ENCODE assay signal across 18 cellular contexts in genomic region chr9:108014353-108014752, GRCh38.
A peak's percentile ranks its signal among the peaks of the same experiment; 100 is the strongest.
DNase-seq lines count a peak whose midpoint lies in the region; ATAC-seq, FAIRE-seq and TF ChIP-seq lines count a peak whose summit lies in the region.
"Had no signal": no experiment of that assay in that cellular context is flagged by ENCODE, and none has a peak within 500 bp of the region (broad histone marks: within the 10 kb centered on the region; RNA-seq: fewer than 3 reads in every experiment).

No MANE protein-coding gene starts in this region.

- H3K27me3 Mint-ChIP-seq in naive B cell: no peaks in the 10 kb centered on the region
- H3K27me3 Mint-ChIP-seq in stimulated activated naive B cell treated with anti-CD40 and anti-IgM and Interleukin-4, amounts not matched to agents 10 μg/mL and 1 μg/mL and 100 μg/mL, for 72 hours: no peaks in the 10 kb centered on the region
- no peaks in the 10 kb centered on the region for H3K27me3 Mint-ChIP-seq in activated T-helper 17 cell treated with anti-CD3 and anti-CD28 coated beads, Interleukin-2, amount 50 U/mL, for 72 hours
- H3K27me3 Mint-ChIP-seq: CD4-positive, CD25-positive, alpha-beta regulatory T cell had no signal

- H3K4me1 ChIP-seq in GM12878 (ENCODE audit: control insufficient read depth, insufficient read depth, low read length): no peaks in the 10 kb centered on the region
- H3K4me1 ChIP-seq: Caco-2, HAP-1 had no signal

- peaks cover 41 to 56% (median 47%) of the 10 kb centered on the region in 3 donors for H3K4me1 Mint-ChIP-seq in naive B cell
- peaks cover 27 to 72% of the 10 kb centered on the region in 2 donors for H3K4me1 Mint-ChIP-seq in stimulated activated naive B cell treated with anti-CD40 and anti-IgM and Interleukin-4, amounts not matched to agents 10 μg/mL and 1 μg/mL and 100 μg/mL, for 72 hours
- H3K4me1 Mint-ChIP-seq in activated T-helper 17 cell treated with anti-CD3 and anti-CD28 coated beads, Interleukin-2, amount 50 U/mL, for 72 hours: no peaks in the 10 kb centered on the region
- H3K4me1 Mint-ChIP-seq: CD4-positive, CD25-positive, alpha-beta regulatory T cell had no signal

- no peak overlapping the region for H3K4me3 ChIP-seq in GM12878
- H3K4me3 ChIP-seq: BLaER1, HAP-1 had no signal

- no peaks in the 10 kb centered on the region for H3K27me3 ChIP-seq in GM12878 (replicated peaks in 1 of 2; ENCODE audit: control insufficient read depth in 2 of 2, insufficient read depth in 2 of 2, low read length in 1 of 2)
- H3K27me3 ChIP-seq: BLaER1 had no signal

- WGBS in GM12878 (ENCODE audit: insufficient coverage, insufficient replicate concordance, low lambda C conversion rate, missing lambda C conversion rate): 26% methylated on average over 2 of the region's 2 CpGs

- CTCF ChIA-PET in GM12878 (lab: Yijun Ruan, JAX): interaction anchor here (0.7 kb wide), 1 partner anchor 353 kb away, joined by 4 read pairs; no protein-coding TSS in a partner anchor

- TF ChIP-seq EP300 in GM12878 (IDR thresholded peaks at IDR 0.05; ENCODE audit: borderline replicate concordance in 1 of 2, control insufficient read depth in 1 of 2, low read depth in 2 of 2, low read length in 2 of 2): no peak

- no peak for TF ChIP-seq RAD21 in GM12878 (IDR thresholded peaks at IDR 0.05; ENCODE audit: insufficient read depth, low read depth, low read length)

- no peak for TF ChIP-seq CTCF in GM12878 (IDR thresholded peaks at IDR 0.05 in 2 of 3, conservative IDR thresholded peaks at IDR 0.05 in 1 of 3; ENCODE audit: control insufficient read depth in 2 of 3, extremely low read depth in 1 of 3, insufficient read depth in 1 of 3, low read depth in 3 of 3, low read length in 3 of 3)

- H3K36me3 ChIP-seq in GM12878 (ENCODE audit: control insufficient read depth in 2 of 2, insufficient read depth in 2 of 2, low read length in 1 of 2): no peaks in the 10 kb centered on the region
- H3K36me3 ChIP-seq: BLaER1, HAP-1 had no signal

- intact Hi-C loops in GM12878 (cut with micrococcal nuclease; ENCODE audit: unreplicated experiment): no loop called here

- DNase-seq in GM12878 (ENCODE audit: low read depth, low spot score) (no peak), naive B cell (peak; percentile 14), SKM-1 treated with dmso at 0.1 percent for 144 hours (lab: John Stamatoyannopoulos, UW; ENCODE audit: unreplicated experiment) (no peak)
- no peak for DNase-seq in stimulated activated naive B cell treated with anti-CD40 and anti-IgM and Interleukin-4, amounts not matched to agents 10 μg/mL and 1 μg/mL and 100 μg/mL, for 72 hours
- DNase-seq in stimulated activated CD4-positive, alpha-beta T cell treated with anti-CD3 and anti-CD28 coated beads, Interleukin-2, amount 100 ng/mL, for 24 hours: no peak
- DNase-seq: Caco-2; CD4-positive, CD25-positive, alpha-beta regulatory T cell; CD8-positive, alpha-beta T cell; DMS153; DND-41; GOT3; HFFc6 had no signal

- peak overlapping the region in 4 of 6 donors; percentile 11 to 88 (median 81) for H3K27ac Mint-ChIP-seq in naive B cell
- no peak overlapping the region for H3K27ac Mint-ChIP-seq in stimulated activated naive B cell treated with anti-CD40 and anti-IgM and Interleukin-4, amounts not matched to agents 10 μg/mL and 1 μg/mL and 100 μg/mL, for 72 hours
- no peak overlapping the region for H3K27ac Mint-ChIP-seq in activated T-helper 17 cell treated with anti-CD3 and anti-CD28 coated beads, Interleukin-2, amount 50 U/mL, for 72 hours
- H3K27ac Mint-ChIP-seq: CD4-positive, CD25-positive, alpha-beta regulatory T cell; CD8-positive, alpha-beta T cell; HFFc6 had no signal

- H2AFZ ChIP-seq in GM12878 (ENCODE audit: control insufficient read depth, low read depth, low read length): no peak overlapping the region

- no peak for TF ChIP-seq POLR2A in GM12878 (IDR thresholded peaks at IDR 0.05; ENCODE audit: low read depth, low read length)

- FAIRE-seq in GM12878 (lab: Jason Lieb, UNC): no peak
- FAIRE-seq: G401.6, GM18507 had no signal

- peak overlapping the region in 5 of 8 donors; percentile 1 to 71 (median 24) for H3K4me3 Mint-ChIP-seq in naive B cell
- peak overlapping the region in 1 of 2 donors; percentile 38 for H3K4me3 Mint-ChIP-seq in stimulated activated naive B cell treated with anti-CD40 and anti-IgM and Interleukin-4, amounts not matched to agents 10 μg/mL and 1 μg/mL and 100 μg/mL, for 72 hours
- no peak overlapping the region for H3K4me3 Mint-ChIP-seq in activated T-helper 17 cell treated with anti-CD3 and anti-CD28 coated beads, Interleukin-2, amount 50 U/mL, for 72 hours
- H3K4me3 Mint-ChIP-seq: CD4-positive, CD25-positive, alpha-beta regulatory T cell; CD8-positive, alpha-beta T cell; HFFc6 had no signal

- H3K36me3 Mint-ChIP-seq in naive B cell: no peaks in the 10 kb centered on the region
- peaks cover 4 to 10% of the 10 kb centered on the region in 2 donors for H3K36me3 Mint-ChIP-seq in stimulated activated naive B cell treated with anti-CD40 and anti-IgM and Interleukin-4, amounts not matched to agents 10 μg/mL and 1 μg/mL and 100 μg/mL, for 72 hours
- H3K36me3 Mint-ChIP-seq in activated T-helper 17 cell treated with anti-CD3 and anti-CD28 coated beads, Interleukin-2, amount 50 U/mL, for 72 hours (ENCODE audit: low read depth): no peaks in the 10 kb centered on the region
- H3K36me3 Mint-ChIP-seq: CD4-positive, CD25-positive, alpha-beta regulatory T cell; CD8-positive, alpha-beta T cell had no signal

- SMC1A ChIA-PET in GM12878 (lab: Charles Lee; ENCODE audit: uncharacterized antibody, unreplicated experiment): no interaction called here

- H4K20me1 ChIP-seq in GM12878 (ENCODE audit: control insufficient read depth, insufficient read depth): no peaks in the 10 kb centered on the region
- H4K20me1 ChIP-seq: BLaER1 had no signal

- no peaks in the 10 kb centered on the region for H3K9me3 ChIP-seq in GM12878 (replicated peaks; ENCODE audit: control insufficient read depth, insufficient read depth, low read length)
- H3K9me3 ChIP-seq: BLaER1, Caco-2, HAP-1 had no signal

- in situ Hi-C loops in GM12878 (cut with MboI): no loop called here

- no peak overlapping the region for H3K4me2 ChIP-seq in GM12878 (ENCODE audit: control insufficient read depth, insufficient read depth)
- H3K4me2 ChIP-seq: BLaER1 had no signal

- no peak overlapping the region for H3K9ac ChIP-seq in GM12878 (ENCODE audit: control insufficient read depth, insufficient read depth, low read length)
- H3K9ac ChIP-seq: BLaER1 had no signal

- POLR2A ChIA-PET in GM12878 (lab: Charles Lee): no interaction called here

- ATAC-seq in GM12878 (no peak), naive B cell (ENCODE audit: low read depth in 2 of 2) (peak; percentile 58 to 68)
- peak; percentile 35 to 38 for ATAC-seq in stimulated activated naive B cell treated with anti-CD40 and anti-IgM and Interleukin-4, amounts not matched to agents 10 μg/mL and 1 μg/mL and 100 μg/mL, for 72 hours (replicated peaks)
- ATAC-seq in activated T-helper 17 cell treated with anti-CD3 and anti-CD28 coated beads, Interleukin-2, amount 50 U/mL, for 72 hours (replicated peaks): no peak
- ATAC-seq: CD8-positive, alpha-beta T cell had no signal

- H3K27ac ChIP-seq in GM12878 (ENCODE audit: control insufficient read depth, insufficient read depth): no peak overlapping the region
- H3K27ac ChIP-seq: BLaER1, C4-2B had no signal

- RAD21 ChIA-PET in GM12878 (lab: Charles Lee; ENCODE audit: unreplicated experiment): no interaction called here

- H3K79me2 ChIP-seq in GM12878 (ENCODE audit: control insufficient read depth, insufficient read depth, low read length): no peaks in the 10 kb centered on the region

- no TSS peak for BruUV-seq in GM12878 (replicated peaks; lab: Mats Ljungman, UMichigan)

- peaks cover 0 to 1% (median 0%) of the 10 kb centered on the region in 7 donors for H3K9me3 Mint-ChIP-seq in naive B cell
- peaks cover 5 to 7% of the 10 kb centered on the region in 2 donors for H3K9me3 Mint-ChIP-seq in stimulated activated naive B cell treated with anti-CD40 and anti-IgM and Interleukin-4, amounts not matched to agents 10 μg/mL and 1 μg/mL and 100 μg/mL, for 72 hours
- H3K9me3 Mint-ChIP-seq in activated T-helper 17 cell treated with anti-CD3 and anti-CD28 coated beads, Interleukin-2, amount 50 U/mL, for 72 hours: no peaks in the 10 kb centered on the region
- H3K9me3 Mint-ChIP-seq: CD8-positive, alpha-beta T cell; HFFc6 had no signal

TF ChIP-seq in GM12878, 131 proteins besides CTCF, POLR2A, EP300 and RAD21:
- TF ChIP-seq SPI1 (IDR thresholded peaks at IDR 0.05; ENCODE audit: borderline replicate concordance, insufficient read depth, low read depth, low read length) (peak; percentile 35; the same call in 1 of the 2 replicates), ASH2L (IDR thresholded peaks at IDR 0.05; ENCODE audit: borderline replicate concordance, low read depth) (no peak), CBFB (IDR thresholded peaks at IDR 0.05; ENCODE audit: low read depth) (no peak)

Comparison
In these comparisons a context has a peak if more than half of its experiments do, and no peak if none do; other contexts are left out.
1. ATAC-seq: peak in naive B cell (2 of 2) and stimulated activated naive B cell treated with anti-CD40 and anti-IgM and Interleukin-4, amounts not matched to agents 10 μg/mL and 1 μg/mL and 100 μg/mL, for 72 hours (2 of 2); none in GM12878 (single experiment) and activated T-helper 17 cell treated with anti-CD3 and anti-CD28 coated beads, Interleukin-2, amount 50 U/mL, for 72 hours (single experiment).
2. H3K27ac Mint-ChIP-seq: peak in naive B cell (4 of 6); none in stimulated activated naive B cell treated with anti-CD40 and anti-IgM and Interleukin-4, amounts not matched to agents 10 μg/mL and 1 μg/mL and 100 μg/mL, for 72 hours (single experiment) and activated T-helper 17 cell treated with anti-CD3 and anti-CD28 coated beads, Interleukin-2, amount 50 U/mL, for 72 hours (single experiment).